Comparison of ENCODE assay signal across 24 cellular contexts in the genomic region with DNA sequence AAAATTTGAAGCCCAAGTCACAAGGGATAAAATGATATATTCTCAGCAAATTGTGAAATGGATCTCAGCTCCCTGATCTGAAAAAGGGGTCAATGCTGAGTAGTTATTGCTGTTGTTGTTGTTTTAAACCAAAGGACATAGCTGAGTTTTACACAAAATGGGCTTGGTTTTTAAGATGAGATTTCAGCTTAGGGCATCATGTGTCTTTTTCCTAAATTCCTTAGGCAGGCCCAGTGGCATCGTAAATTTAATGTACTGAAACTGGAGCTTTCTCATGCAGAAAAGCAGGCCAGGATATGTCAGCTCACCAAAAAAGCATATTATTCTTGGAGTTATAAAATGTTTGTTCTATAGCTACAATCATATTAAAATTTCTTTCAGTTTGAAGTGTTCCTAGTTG.
"Had no signal": no experiment of that assay in that cellular context is flagged by ENCODE, and none has a peak within 500 bp of the region (broad histone marks: within the 10 kb centered on the region; RNA-seq: fewer than 3 reads in every experiment).

No MANE protein-coding gene starts in this region.

- H3K27ac Mint-ChIP-seq: activated CD4-positive, alpha-beta T cell treated with anti-CD3 and anti-CD28 coated beads, Interleukin-2, amount 10 ng/mL, durations not matched to agents 24 days and 14 days; activated CD8-positive, alpha-beta T cell treated with anti-CD3 and anti-CD28 coated beads for 36 hours; activated naive CD4-positive, alpha-beta T cell treated with anti-CD3 and anti-CD28 coated beads, Interleukin-2, amount 50 U/mL, for 24 hours; activated naive CD8-positive, alpha-beta T cell treated with anti-CD3 and anti-CD28 coated beads, Interleukin-2, amount 10 ng/mL, durations not matched to agents 7 days and 5 days; activated T-helper 2 cell treated with anti-CD3 and anti-CD28 coated beads, Interferon-gamma antibody, Interleukin-2, Interleukin-4, amounts not matched to agents 10 μg/mL and 5 μg/mL and 100 μg/mL, durations not matched to agents 14 hours and 24 hours and 36 hours had no signal

- H3K4me2 ChIP-seq: KMS-11 had no signal

- DNase-seq: activated CD4-positive, alpha-beta T cell treated with anti-CD3 and anti-CD28 coated beads, Interleukin-2, amount 10 ng/mL, durations not matched to agents 24 days and 14 days; activated CD4-positive, alpha-beta T cell treated with anti-CD3 and anti-CD28 coated beads, Interleukin-2, amount 50 U/mL, for 4 hours; activated CD8-positive, alpha-beta T cell treated with anti-CD3 and anti-CD28 coated beads for 36 hours; activated gamma-delta T cell; activated naive CD4-positive, alpha-beta T cell treated with Interleukin-2 at 50 U/mL for 16 hours; activated naive CD8-positive, alpha-beta T cell treated with anti-CD3 and anti-CD28 coated beads, Interleukin-2, amount 10 ng/mL, durations not matched to agents 7 days and 5 days; activated T-cell treated with anti-CD3 and anti-CD28 coated beads, Interleukin-2, amount 50 U/mL, for 1 hour; amygdala; MM.1S; MV-4-11; NCI-H1092; NCI-H1436 treated with DMSO at 0.1 percent for 48 hours; NCI-H1694 treated with DMSO at 0.1 percent for 48 hours; NCI-H2029; NCI-H345; NCI-H524 treated with DMSO at 0.1 percent for 48 hours; SHP77 had no signal

- H3K4me1 ChIP-seq: SJSA1 had no signal

- H3K4me3 ChIP-seq: ascending aorta, cardiac muscle cell, SJSA1 had no signal

- H3K9me3 Mint-ChIP-seq: activated CD4-positive, alpha-beta T cell treated with anti-CD3 and anti-CD28 coated beads, Interleukin-2, amount 10 ng/mL, durations not matched to agents 24 days and 14 days; activated CD8-positive, alpha-beta T cell treated with anti-CD3 and anti-CD28 coated beads for 36 hours; activated naive CD4-positive, alpha-beta T cell treated with anti-CD3 and anti-CD28 coated beads, Interleukin-2, amount 50 U/mL, for 24 hours; activated naive CD8-positive, alpha-beta T cell treated with anti-CD3 and anti-CD28 coated beads, Interleukin-2, amount 10 ng/mL, durations not matched to agents 7 days and 5 days; activated T-helper 2 cell treated with anti-CD3 and anti-CD28 coated beads, Interferon-gamma antibody, Interleukin-2, Interleukin-4, amounts not matched to agents 10 μg/mL and 5 μg/mL and 100 μg/mL, durations not matched to agents 14 hours and 24 hours and 36 hours had no signal

- H3K4me3 Mint-ChIP-seq: activated CD4-positive, alpha-beta T cell treated with anti-CD3 and anti-CD28 coated beads, Interleukin-2, amount 10 ng/mL, durations not matched to agents 24 days and 14 days; activated CD8-positive, alpha-beta T cell treated with anti-CD3 and anti-CD28 coated beads for 36 hours; activated naive CD4-positive, alpha-beta T cell treated with anti-CD3 and anti-CD28 coated beads, Interleukin-2, amount 50 U/mL, for 24 hours; activated naive CD8-positive, alpha-beta T cell treated with anti-CD3 and anti-CD28 coated beads, Interleukin-2, amount 10 ng/mL, durations not matched to agents 7 days and 5 days had no signal

- H3K9me3 ChIP-seq: ascending aorta, SJSA1 had no signal

- H3K36me3 ChIP-seq: ascending aorta, cardiac muscle cell, SJSA1 had no signal

- ATAC-seq: activated CD8-positive, alpha-beta T cell treated with anti-CD3 and anti-CD28 coated beads for 36 hours; Panc1 had no signal

- H3K9ac ChIP-seq: KMS-11 had no signal

- H3K27ac ChIP-seq: ascending aorta, cardiac muscle cell, KMS-11, SJSA1 had no signal

- H3K4me1 Mint-ChIP-seq: activated CD4-positive, alpha-beta T cell treated with anti-CD3 and anti-CD28 coated beads, Interleukin-2, amount 10 ng/mL, durations not matched to agents 24 days and 14 days; activated naive CD4-positive, alpha-beta T cell treated with anti-CD3 and anti-CD28 coated beads, Interleukin-2, amount 50 U/mL, for 24 hours; activated naive CD8-positive, alpha-beta T cell treated with anti-CD3 and anti-CD28 coated beads, Interleukin-2, amount 10 ng/mL, durations not matched to agents 7 days and 5 days had no signal

- H3K27me3 Mint-ChIP-seq: activated CD4-positive, alpha-beta T cell treated with anti-CD3 and anti-CD28 coated beads, Interleukin-2, amount 10 ng/mL, durations not matched to agents 24 days and 14 days; activated CD8-positive, alpha-beta T cell treated with anti-CD3 and anti-CD28 coated beads for 36 hours; activated naive CD4-positive, alpha-beta T cell treated with anti-CD3 and anti-CD28 coated beads, Interleukin-2, amount 50 U/mL, for 24 hours; activated naive CD8-positive, alpha-beta T cell treated with anti-CD3 and anti-CD28 coated beads, Interleukin-2, amount 10 ng/mL, durations not matched to agents 7 days and 5 days had no signal

- H3K27me3 ChIP-seq: ascending aorta, cardiac muscle cell, SJSA1 had no signal

- H3K36me3 Mint-ChIP-seq: activated naive CD4-positive, alpha-beta T cell treated with anti-CD3 and anti-CD28 coated beads, Interleukin-2, amount 50 U/mL, for 24 hours; activated naive CD8-positive, alpha-beta T cell treated with anti-CD3 and anti-CD28 coated beads, Interleukin-2, amount 10 ng/mL, durations not matched to agents 7 days and 5 days had no signal
